In the genomic region with DNA sequence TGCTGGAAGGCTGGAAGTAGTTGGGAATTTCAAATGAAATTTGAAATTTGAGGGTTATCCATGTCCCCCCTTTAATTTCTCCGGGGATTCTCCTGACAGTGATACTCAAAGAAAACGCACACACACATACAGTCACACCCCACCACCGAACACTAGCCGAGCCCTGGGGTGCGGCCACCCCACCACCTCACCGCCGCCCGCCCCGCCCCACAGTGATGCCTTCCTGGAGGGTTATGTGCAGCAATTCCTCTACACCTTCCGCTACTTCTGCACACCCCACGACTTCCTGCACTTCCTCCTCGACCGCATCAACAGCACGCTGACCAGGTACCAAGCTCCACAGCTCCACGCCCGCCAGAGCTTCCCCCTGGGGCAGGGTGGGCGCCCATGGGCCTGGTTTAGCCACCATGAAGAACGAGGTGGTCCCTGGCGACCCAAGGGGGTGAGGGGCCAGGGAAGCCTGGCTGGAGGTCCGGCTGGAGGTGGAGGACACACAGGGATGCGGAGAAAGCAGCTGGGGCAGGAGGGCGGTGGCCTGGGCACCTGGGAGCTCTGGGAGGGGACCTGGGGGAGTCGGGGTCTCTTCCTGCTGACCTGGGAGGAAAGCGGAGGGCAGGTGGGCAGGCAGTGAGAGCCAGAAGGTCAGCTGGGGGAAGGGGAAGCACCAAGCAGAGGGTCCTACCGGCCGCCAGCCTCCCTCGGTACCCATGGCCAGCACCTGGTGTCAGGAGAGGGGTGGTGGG, we compare ENCODE assay signal across 27 cellular contexts. TPM values are rescaled to one million over a fixed set of nuclear protein-coding genes. Genes with fewer than 3 reads are reported as not detected.
"Had no signal": no experiment of that assay in that cellular context is flagged by ENCODE, and none has a peak within 500 bp of the region (broad histone marks: within the 10 kb centered on the region; RNA-seq: fewer than 3 reads in every experiment).

No MANE protein-coding gene starts in this region.

- H3K4me1 Mint-ChIP-seq: nephron; stimulated activated naive B cell treated with anti-CD40 and anti-IgM and Interleukin-4, amounts not matched to agents 10 μg/mL and 1 μg/mL and 100 μg/mL, for 72 hours; stimulated activated naive CD8-positive, alpha-beta T cell treated with anti-CD3 and anti-CD28 coated beads, Interleukin-15, amount 100 ng/mL, for 72 hours had no signal

- ATAC-seq: gastrocnemius medialis; left lung; stimulated activated naive CD8-positive, alpha-beta T cell treated with anti-CD3 and anti-CD28 coated beads, Interleukin-15, amount 100 ng/mL, for 72 hours; upper lobe of right lung had no signal

- H3K4me3 ChIP-seq: dorsolateral prefrontal cortex, esophagus muscularis mucosa, gastrocnemius medialis, left lung, lung, prostate gland, sigmoid colon, skin epidermis, testis, tibial nerve, upper lobe of right lung, vagina had no signal

- H3K9me3 Mint-ChIP-seq: nephron; stimulated activated naive B cell treated with anti-CD40 and anti-IgM and Interleukin-4, amounts not matched to agents 10 μg/mL and 1 μg/mL and 100 μg/mL, for 72 hours; stimulated activated naive CD8-positive, alpha-beta T cell treated with anti-CD3 and anti-CD28 coated beads, Interleukin-15, amount 100 ng/mL, for 72 hours had no signal

- H3K27ac ChIP-seq: dorsolateral prefrontal cortex, esophagus muscularis mucosa, gastrocnemius medialis, left lung, parathyroid adenoma, prostate gland, sigmoid colon, skin epidermis, testis, tibial nerve, upper lobe of right lung, vagina had no signal

- H3K36me3 Mint-ChIP-seq: naive B cell; stimulated activated naive B cell treated with anti-CD40 and anti-IgM and Interleukin-4, amounts not matched to agents 10 μg/mL and 1 μg/mL and 100 μg/mL, for 72 hours had no signal

- H3K4me1 ChIP-seq: esophagus muscularis mucosa, gastrocnemius medialis, left lung, parathyroid adenoma, prostate gland, sigmoid colon, testis, tibial nerve, upper lobe of right lung, vagina had no signal

- H3K4me3 Mint-ChIP-seq: nephron; stimulated activated naive B cell treated with anti-CD40 and anti-IgM and Interleukin-4, amounts not matched to agents 10 μg/mL and 1 μg/mL and 100 μg/mL, for 72 hours; stimulated activated naive CD8-positive, alpha-beta T cell treated with anti-CD3 and anti-CD28 coated beads, Interleukin-15, amount 100 ng/mL, for 72 hours had no signal

- H3K27me3 Mint-ChIP-seq: stimulated activated naive CD8-positive, alpha-beta T cell treated with anti-CD3 and anti-CD28 coated beads, Interleukin-15, amount 100 ng/mL, for 72 hours had no signal

- H3K9ac ChIP-seq: parathyroid adenoma had no signal

- H3K36me3 ChIP-seq: esophagus muscularis mucosa, gastrocnemius medialis, left lung, prostate gland, sigmoid colon, tibial nerve, upper lobe of right lung, vagina had no signal

- DNase-seq: cortex of kidney; dorsolateral prefrontal cortex; effector CD8-positive, alpha-beta T cell; gastrocnemius medialis; islet precursor cell; mesendoderm; naive B cell; retina; sigmoid colon; stimulated activated CD4-positive, alpha-beta T cell treated with anti-CD3 and anti-CD28 coated beads, Interleukin-2, amount 100 ng/mL, for 24 hours; stimulated activated CD4-positive, alpha-beta T cell treated with anti-CD3 and anti-CD28 coated beads, Interleukin-4, amount 100 ng/mL, for 4 hours; stimulated activated naive B cell treated with anti-CD40 and anti-IgM and Interleukin-4, amounts not matched to agents 10 μg/mL and 1 μg/mL and 100 μg/mL, for 72 hours; stimulated activated naive CD8-positive, alpha-beta T cell treated with anti-CD3 and anti-CD28 coated beads, Interleukin-15, amount 100 ng/mL, for 72 hours; testis; upper lobe of right lung had no signal

- H3K27me3 ChIP-seq: dorsolateral prefrontal cortex, testis, upper lobe of right lung, vagina had no signal

- H3K27ac Mint-ChIP-seq: naive B cell; nephron; stimulated activated naive B cell treated with anti-CD40 and anti-IgM and Interleukin-4, amounts not matched to agents 10 μg/mL and 1 μg/mL and 100 μg/mL, for 72 hours; stimulated activated naive CD8-positive, alpha-beta T cell treated with anti-CD3 and anti-CD28 coated beads, Interleukin-15, amount 100 ng/mL, for 72 hours had no signal

- H3K9me3 ChIP-seq: esophagus muscularis mucosa, gastrocnemius medialis, left lung, prostate gland, sigmoid colon, testis, tibial nerve, upper lobe of right lung, vagina had no signal

RNA-seq across cellular contexts. Expression of a gene that starts 19.4 kb away (rescaled TPM):
- total RNA-seq: esophagus muscularis mucosa, fibroblast of villous mesenchyme, gastrocnemius medialis, left lung, omental fat pad, sigmoid colon, subcutaneous adipose tissue, tibial nerve, upper lobe of right lung, vagina had no signal

RNA-seq across cellular contexts. Expression of a gene that starts 27.1 kb away (rescaled TPM):
- total RNA-seq: fibroblast of villous mesenchyme had no signal

RNA-seq across cellular contexts. Expression of a gene that starts 50.5 kb away (rescaled TPM):
- total RNA-seq: subcutaneous adipose tissue had no signal
